In the genomic region with DNA sequence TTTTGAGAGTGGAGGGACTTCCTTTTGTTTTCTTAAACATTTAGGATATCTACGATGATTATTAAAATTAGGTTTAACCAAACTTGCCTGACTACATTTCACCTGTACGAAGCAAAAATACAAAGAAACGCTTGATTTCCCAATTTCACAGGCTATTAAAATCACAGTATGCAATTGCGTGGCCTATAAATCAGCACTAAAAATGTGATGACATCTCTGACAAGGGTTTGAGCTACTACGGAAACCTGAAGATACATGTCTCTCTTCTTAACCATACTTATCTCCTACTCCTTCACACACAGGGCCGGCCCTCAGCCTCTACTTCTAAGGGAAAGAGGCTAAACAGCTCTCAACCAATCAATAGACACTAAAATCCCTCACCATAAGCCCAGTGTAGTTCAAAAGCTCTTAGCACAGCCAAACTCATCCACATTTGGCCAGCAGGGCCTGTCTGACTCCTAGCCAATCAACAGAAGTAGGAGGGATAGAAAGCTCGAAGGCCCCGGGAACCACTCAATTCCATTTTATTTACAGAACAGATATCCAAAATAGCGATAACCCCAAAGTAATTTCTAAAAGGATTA, we compare ENCODE assay signal across 26 cellular contexts.
A peak's percentile ranks its signal among the peaks of the same experiment; 100 is the strongest.
DNase-seq lines count a peak whose midpoint lies in the region; ATAC-seq and TF ChIP-seq lines count a peak whose summit lies in the region.
"Had no signal": no experiment of that assay in that cellular context is flagged by ENCODE, and none has a peak within 500 bp of the region (broad histone marks: within the 10 kb centered on the region; RNA-seq: fewer than 3 reads in every experiment).

No MANE protein-coding gene starts in this region.

- 94% methylated on average over 9 of the region's 9 CpGs for WGBS in body of pancreas, 2 donors

- H3K27ac ChIP-seq in body of pancreas: no peak overlapping the region
- H3K27ac ChIP-seq: C4-2B, ovary, sigmoid colon, thoracic aorta had no signal

- no peak overlapping the region for H3K4me3 ChIP-seq in body of pancreas
- H3K4me3 ChIP-seq: MG63, ovary, sigmoid colon, thoracic aorta had no signal

- peaks cover 0 to 2% of the 10 kb centered on the region in 2 donors for H3K36me3 ChIP-seq in body of pancreas (replicated peaks in 1 of 2; ENCODE audit: insufficient read depth in 1 of 2, low read depth in 2 of 2)
- H3K36me3 ChIP-seq: MG63, ovary, thoracic aorta had no signal

- TF ChIP-seq POLR2A in body of pancreas (IDR thresholded peaks at IDR 0.05): no peak

- peaks cover 6% of the 10 kb centered on the region for H3K9me3 Mint-ChIP-seq in natural killer cell treated with Interleukin-12 subunit alpha and Interleukin-12 subunit beta and Interleukin-15 and Interleukin-18, amount 100 ng/mL, for 72 hours
- no peaks in the 10 kb centered on the region for H3K9me3 Mint-ChIP-seq in natural killer cell
- no peaks in the 10 kb centered on the region for H3K9me3 Mint-ChIP-seq in dendritic cell treated with granulocyte-macrophage colony-stimulating factor and Interleukin-4, amounts not matched to agents 40 ng/mL and 50 ng/mL, for 4 days
- no peaks in the 10 kb centered on the region for H3K9me3 Mint-ChIP-seq in activated CD4-positive, alpha-beta memory T cell treated with anti-CD3 and anti-CD28 coated beads, Interleukin-2, amount 10 ng/mL, durations not matched to agents 7 days and 5 days
- H3K9me3 Mint-ChIP-seq: activated naive CD4-positive, alpha-beta T cell treated with anti-CD3 and anti-CD28 coated beads for 36 hours; central memory CD8-positive, alpha-beta T cell; HFFc6; IgD-negative memory B cell; memory B cell; naive B cell; T-cell had no signal

- no peak overlapping the region for H3K4me3 Mint-ChIP-seq in natural killer cell treated with Interleukin-12 subunit alpha and Interleukin-12 subunit beta and Interleukin-15 and Interleukin-18, amount 100 ng/mL, for 72 hours
- no peak overlapping the region for H3K4me3 Mint-ChIP-seq in natural killer cell
- no peak overlapping the region for H3K4me3 Mint-ChIP-seq in dendritic cell treated with granulocyte-macrophage colony-stimulating factor and Interleukin-4, amounts not matched to agents 40 ng/mL and 50 ng/mL, for 4 days
- H3K4me3 Mint-ChIP-seq in activated CD4-positive, alpha-beta memory T cell treated with anti-CD3 and anti-CD28 coated beads, Interleukin-2, amount 10 ng/mL, durations not matched to agents 7 days and 5 days: no peak overlapping the region
- H3K4me3 Mint-ChIP-seq: activated naive CD4-positive, alpha-beta T cell treated with anti-CD3 and anti-CD28 coated beads for 36 hours; central memory CD8-positive, alpha-beta T cell; HFFc6; IgD-negative memory B cell; memory B cell; T-cell had no signal

- peaks cover 8% of the 10 kb centered on the region for H3K4me1 ChIP-seq in body of pancreas
- H3K4me1 ChIP-seq: sigmoid colon had no signal

- no peak for ATAC-seq in natural killer cell treated with Interleukin-12 subunit alpha and Interleukin-12 subunit beta and Interleukin-15 and Interleukin-18, amount 100 ng/mL, for 72 hours
- ATAC-seq in natural killer cell: no peak
- no peak for ATAC-seq in body of pancreas
- ATAC-seq in GM21515 (IDR thresholded peaks at IDR 0.05; ENCODE audit: unreplicated experiment): no peak
- ATAC-seq: T-cell had no signal

- H3K27me3 ChIP-seq in body of pancreas: no peaks in the 10 kb centered on the region
- H3K27me3 ChIP-seq: MG63, ovary, sigmoid colon had no signal

- CTCF ChIA-PET in activated CD4-positive, alpha-beta memory T cell treated with anti-CD3 and anti-CD28 coated beads, Interleukin-2, amount 10 ng/mL, durations not matched to agents 7 days and 5 days (lab: Charles Lee): no interaction called here

- peaks cover 32% of the 10 kb centered on the region for H3K36me3 Mint-ChIP-seq in natural killer cell treated with Interleukin-12 subunit alpha and Interleukin-12 subunit beta and Interleukin-15 and Interleukin-18, amount 100 ng/mL, for 72 hours
- H3K36me3 Mint-ChIP-seq in natural killer cell: no peaks in the 10 kb centered on the region
- peaks cover 62% of the 10 kb centered on the region for H3K36me3 Mint-ChIP-seq in dendritic cell treated with granulocyte-macrophage colony-stimulating factor and Interleukin-4, amounts not matched to agents 40 ng/mL and 50 ng/mL, for 4 days (ENCODE audit: low read depth)
- H3K36me3 Mint-ChIP-seq in activated CD4-positive, alpha-beta memory T cell treated with anti-CD3 and anti-CD28 coated beads, Interleukin-2, amount 10 ng/mL, durations not matched to agents 7 days and 5 days (ENCODE audit: low read depth): peaks cover 44% of the 10 kb centered on the region

- DNase-seq in natural killer cell treated with Interleukin-12 subunit alpha and Interleukin-12 subunit beta and Interleukin-15 and Interleukin-18, amount 100 ng/mL, for 72 hours (ENCODE audit: low spot score): no peak
- DNase-seq in natural killer cell (no peak), NCI-H446 (lab: John Stamatoyannopoulos, UW) (peak; percentile 13 to 42), SKM-1 treated with dmso at 0.1 percent for 144 hours (lab: John Stamatoyannopoulos, UW; ENCODE audit: unreplicated experiment) (no peak), body of pancreas (no peak)
- no peak for DNase-seq in activated CD4-positive, alpha-beta memory T cell treated with anti-CD3 and anti-CD28 coated beads, Interleukin-2, amount 10 ng/mL, durations not matched to agents 7 days and 5 days
- DNase-seq: activated naive CD4-positive, alpha-beta T cell treated with anti-CD3 and anti-CD28 coated beads for 36 hours; aorta; effector CD8-positive, alpha-beta T cell; HFFc6; kidney glomerular epithelial cell; MG63; naive B cell; NCI-H1436 treated with DMSO at 0.1 percent for 48 hours; NCI-H524 treated with DMSO at 0.1 percent for 48 hours; ovary; Right ventricle myocardium superior; sigmoid colon; T-cell had no signal

- H3K27me3 Mint-ChIP-seq in natural killer cell treated with Interleukin-12 subunit alpha and Interleukin-12 subunit beta and Interleukin-15 and Interleukin-18, amount 100 ng/mL, for 72 hours: no peaks in the 10 kb centered on the region
- no peaks in the 10 kb centered on the region for H3K27me3 Mint-ChIP-seq in natural killer cell (ENCODE audit: low read depth in 2 of 2)
- no peaks in the 10 kb centered on the region for H3K27me3 Mint-ChIP-seq in dendritic cell treated with granulocyte-macrophage colony-stimulating factor and Interleukin-4, amounts not matched to agents 40 ng/mL and 50 ng/mL, for 4 days
- H3K27me3 Mint-ChIP-seq in activated CD4-positive, alpha-beta memory T cell treated with anti-CD3 and anti-CD28 coated beads, Interleukin-2, amount 10 ng/mL, durations not matched to agents 7 days and 5 days: no peaks in the 10 kb centered on the region
- H3K27me3 Mint-ChIP-seq: central memory CD8-positive, alpha-beta T cell; IgD-negative memory B cell; memory B cell; naive B cell; T-cell had no signal

- POLR2A ChIA-PET in activated CD4-positive, alpha-beta memory T cell treated with anti-CD3 and anti-CD28 coated beads, Interleukin-2, amount 10 ng/mL, durations not matched to agents 7 days and 5 days (lab: Charles Lee): no interaction called here

- H3K27ac Mint-ChIP-seq in natural killer cell treated with Interleukin-12 subunit alpha and Interleukin-12 subunit beta and Interleukin-15 and Interleukin-18, amount 100 ng/mL, for 72 hours: peak overlapping the region; percentile 99 to 100
- H3K27ac Mint-ChIP-seq in natural killer cell: peak overlapping the region in 1 of 2 donors; percentile 84
- H3K27ac Mint-ChIP-seq in dendritic cell treated with granulocyte-macrophage colony-stimulating factor and Interleukin-4, amounts not matched to agents 40 ng/mL and 50 ng/mL, for 4 days: peak overlapping the region; percentile 96
- H3K27ac Mint-ChIP-seq in activated CD4-positive, alpha-beta memory T cell treated with anti-CD3 and anti-CD28 coated beads, Interleukin-2, amount 10 ng/mL, durations not matched to agents 7 days and 5 days: no peak overlapping the region
- H3K27ac Mint-ChIP-seq: HFFc6 had no signal

- no peaks in the 10 kb centered on the region for H3K9me3 ChIP-seq in body of pancreas
- H3K9me3 ChIP-seq: MG63, ovary, sigmoid colon, thoracic aorta had no signal

- H3K4me1 Mint-ChIP-seq in natural killer cell treated with Interleukin-12 subunit alpha and Interleukin-12 subunit beta and Interleukin-15 and Interleukin-18, amount 100 ng/mL, for 72 hours (ENCODE audit: low read depth in 2 of 2): peaks cover 78 to 79% of the 10 kb centered on the region in 2 donors
- peaks cover 77 to 82% of the 10 kb centered on the region in 2 donors for H3K4me1 Mint-ChIP-seq in natural killer cell
- H3K4me1 Mint-ChIP-seq in dendritic cell treated with granulocyte-macrophage colony-stimulating factor and Interleukin-4, amounts not matched to agents 40 ng/mL and 50 ng/mL, for 4 days (ENCODE audit: low read depth): peaks cover 87% of the 10 kb centered on the region
- H3K4me1 Mint-ChIP-seq in activated CD4-positive, alpha-beta memory T cell treated with anti-CD3 and anti-CD28 coated beads, Interleukin-2, amount 10 ng/mL, durations not matched to agents 7 days and 5 days: peaks cover 70% of the 10 kb centered on the region

- TF ChIP-seq CTCF in natural killer cell (IDR thresholded peaks at IDR 0.05): no peak
- no peak for TF ChIP-seq CTCF in body of pancreas (IDR thresholded peaks at IDR 0.05)

- intact Hi-C loops in natural killer cell (cut with micrococcal nuclease): no loop called here
- intact Hi-C loops in dendritic cell treated with granulocyte-macrophage colony-stimulating factor and Interleukin-4, amounts not matched to agents 40 ng/mL and 50 ng/mL, for 4 days (cut with micrococcal nuclease): no loop called here
- intact Hi-C loops in body of pancreas (cut with DNase I): no loop called here

Comparison
In these comparisons a context has a peak if more than half of its experiments do, and no peak if none do; other contexts are left out.
1. DNase-seq: peak in NCI-H446 (2 of 2); none in natural killer cell treated with Interleukin-12 subunit alpha and Interleukin-12 subunit beta and Interleukin-15 and Interleukin-18, amount 100 ng/mL, for 72 hours (single experiment), natural killer cell (single experiment), SKM-1 treated with dmso at 0.1 percent for 144 hours (single experiment), body of pancreas (0 of 4) and activated CD4-positive, alpha-beta memory T cell treated with anti-CD3 and anti-CD28 coated beads, Interleukin-2, amount 10 ng/mL, durations not matched to agents 7 days and 5 days (single experiment).